20 cellular contexts compared by ENCODE assay signal in the genomic region with DNA sequence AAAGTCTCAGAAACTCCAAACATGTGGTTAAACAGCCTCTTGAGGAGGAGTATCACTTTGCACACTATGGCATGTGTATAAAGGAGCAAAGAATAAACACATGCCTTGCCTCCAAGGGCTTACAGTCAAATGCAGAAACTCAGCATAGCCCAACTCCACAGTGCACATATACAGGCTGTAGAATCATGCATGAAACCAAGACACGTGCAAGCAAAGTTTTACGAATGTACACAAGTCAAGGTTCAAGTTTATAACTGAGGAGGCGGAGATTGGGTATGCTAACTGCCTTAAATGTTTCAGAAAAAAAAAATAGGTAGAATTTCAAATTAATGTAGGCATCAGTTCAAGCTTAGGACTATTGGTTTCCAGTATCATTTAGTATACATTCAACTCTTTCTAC.
"Had no signal": no experiment of that assay in that cellular context is flagged by ENCODE, and none has a peak within 500 bp of the region (broad histone marks: within the 10 kb centered on the region; RNA-seq: fewer than 3 reads in every experiment).

No MANE protein-coding gene starts in this region.

- H3K4me2 ChIP-seq: smooth muscle cell had no signal

- ATAC-seq: heart left ventricle; left cardiac atrium; left lung; lower lobe of right lung; naive thymus-derived CD4-positive, alpha-beta T cell; natural killer cell treated with Interleukin-12 subunit alpha and Interleukin-12 subunit beta and Interleukin-15 and Interleukin-18, amount 100 ng/mL, for 72 hours; sciatic nerve; stimulated activated naive B cell treated with anti-CD40 and anti-IgM and Interleukin-4, amounts not matched to agents 10 μg/mL and 1 μg/mL and 100 μg/mL, for 72 hours had no signal

- H3K36me3 ChIP-seq: heart left ventricle, left lung, lower lobe of right lung, ovary, right atrium auricular region, suprapubic skin, thoracic aorta, tibial artery, uterus had no signal

- H3K27ac ChIP-seq: heart left ventricle, left lung, lower lobe of right lung, ovary, right atrium auricular region, suprapubic skin, thoracic aorta, tibial artery, uterus had no signal

- H3K4me1 ChIP-seq: heart left ventricle, left lung, lower lobe of right lung, right atrium auricular region, suprapubic skin, tibial artery, uterus had no signal

- DNase-seq: heart left ventricle; kidney glomerular epithelial cell; left cardiac atrium; left lung; lower lobe of right lung; mammary epithelial cell; mesenchymal stem cell; naive thymus-derived CD4-positive, alpha-beta T cell; ovary; stimulated activated CD4-positive, alpha-beta T cell treated with anti-CD3 and anti-CD28 coated beads, Interleukin-2, amount 100 ng/mL, for 24 hours; stimulated activated CD4-positive, alpha-beta T cell treated with anti-CD3 and anti-CD28 coated beads, Interleukin-4, amount 100 ng/mL, for 1 hour; stimulated activated naive B cell treated with anti-CD40 and anti-IgM and Interleukin-4, amounts not matched to agents 10 μg/mL and 1 μg/mL and 100 μg/mL, for 72 hours; tibial artery; uterus had no signal

- H3K4me3 ChIP-seq: heart left ventricle, left lung, lower lobe of right lung, ovary, right atrium auricular region, smooth muscle cell, suprapubic skin, thoracic aorta, tibial artery, uterus had no signal

- H3K9me3 ChIP-seq: heart left ventricle, left lung, lower lobe of right lung, ovary, right atrium auricular region, suprapubic skin, thoracic aorta, tibial artery, uterus had no signal

- H3K27me3 ChIP-seq: left lung, ovary, right atrium auricular region, suprapubic skin, uterus had no signal
